Comparison of ENCODE assay signal across 31 cellular contexts in genomic region chr11:92687724-92688123, GRCh38.
"Had no signal": no experiment of that assay in that cellular context is flagged by ENCODE, and none has a peak within 500 bp of the region (broad histone marks: within the 10 kb centered on the region; RNA-seq: fewer than 3 reads in every experiment).

No MANE protein-coding gene starts in this region.

- H3K27me3 Mint-ChIP-seq: activated CD4-positive, alpha-beta memory T cell treated with anti-CD3 and anti-CD28 coated beads for 36 hours; activated CD4-positive, alpha-beta T cell treated with anti-CD3 and anti-CD28 coated beads, Interleukin-2, amount 10 ng/mL, durations not matched to agents 24 days and 14 days; activated naive CD4-positive, alpha-beta T cell treated with anti-CD3 and anti-CD28 coated beads, Interleukin-2, amount 10 ng/mL, durations not matched to agents 7 days and 5 days; activated naive CD8-positive, alpha-beta T cell treated with anti-CD3 and anti-CD28 coated beads, Interleukin-2, amount 10 ng/mL, durations not matched to agents 7 days and 5 days; stimulated activated naive B cell treated with anti-CD40 and anti-IgM and Interleukin-4, amounts not matched to agents 10 μg/mL and 1 μg/mL and 100 μg/mL, for 72 hours had no signal

- H3K27me3 ChIP-seq: ascending aorta, heart right ventricle, neural progenitor cell, stomach, thyroid gland, upper lobe of right lung had no signal

- H3K36me3 Mint-ChIP-seq: activated CD4-positive, alpha-beta memory T cell treated with anti-CD3 and anti-CD28 coated beads for 36 hours; activated naive CD4-positive, alpha-beta T cell treated with anti-CD3 and anti-CD28 coated beads, Interleukin-2, amount 10 ng/mL, durations not matched to agents 7 days and 5 days; activated naive CD8-positive, alpha-beta T cell treated with anti-CD3 and anti-CD28 coated beads, Interleukin-2, amount 10 ng/mL, durations not matched to agents 7 days and 5 days; brain; natural killer cell; stimulated activated naive B cell treated with anti-CD40 and anti-IgM and Interleukin-4, amounts not matched to agents 10 μg/mL and 1 μg/mL and 100 μg/mL, for 72 hours had no signal

- H3K4me3 Mint-ChIP-seq: activated CD4-positive, alpha-beta memory T cell treated with anti-CD3 and anti-CD28 coated beads for 36 hours; activated CD4-positive, alpha-beta T cell treated with anti-CD3 and anti-CD28 coated beads, Interleukin-2, amount 10 ng/mL, durations not matched to agents 24 days and 14 days; activated naive CD4-positive, alpha-beta T cell treated with anti-CD3 and anti-CD28 coated beads, Interleukin-2, amount 10 ng/mL, durations not matched to agents 7 days and 5 days; activated naive CD8-positive, alpha-beta T cell treated with anti-CD3 and anti-CD28 coated beads, Interleukin-2, amount 10 ng/mL, durations not matched to agents 7 days and 5 days; activated T-helper 1 cell treated with anti-CD3 and anti-CD28 coated beads, Interleukin-12 subunit alpha, Interleukin-12 subunit beta, Interleukin-2, Interleukin-4 antibody, amounts not matched to agents 30 ng/mL and 10 ng/mL and 1 ng/mL, durations not matched to agents 14 hours and 24 hours and 36 hours; brain; natural killer cell; neural progenitor cell; stimulated activated naive B cell treated with anti-CD40 and anti-IgM and Interleukin-4, amounts not matched to agents 10 μg/mL and 1 μg/mL and 100 μg/mL, for 72 hours; T-helper 1 cell treated with Interleukin-12 subunit alpha and Interleukin-12 subunit beta and Interleukin-4 antibody, amounts not matched to agents 30 μg/mL and 1 μg/mL, for 36 hours had no signal

- H3K9ac ChIP-seq: neural progenitor cell had no signal

- ATAC-seq: esophagus mucosa; heart right ventricle; left cardiac atrium; left ventricle myocardium superior; natural killer cell; right cardiac atrium; stimulated activated naive B cell treated with anti-CD40 and anti-IgM and Interleukin-4, amounts not matched to agents 10 μg/mL and 1 μg/mL and 100 μg/mL, for 72 hours; upper lobe of right lung had no signal

- H3K27ac Mint-ChIP-seq: activated CD4-positive, alpha-beta memory T cell treated with anti-CD3 and anti-CD28 coated beads for 36 hours; activated CD4-positive, alpha-beta T cell treated with anti-CD3 and anti-CD28 coated beads, Interleukin-2, amount 10 ng/mL, durations not matched to agents 24 days and 14 days; activated naive CD4-positive, alpha-beta T cell treated with anti-CD3 and anti-CD28 coated beads, Interleukin-2, amount 10 ng/mL, durations not matched to agents 7 days and 5 days; activated naive CD8-positive, alpha-beta T cell treated with anti-CD3 and anti-CD28 coated beads, Interleukin-2, amount 10 ng/mL, durations not matched to agents 7 days and 5 days; activated T-helper 1 cell treated with anti-CD3 and anti-CD28 coated beads, Interleukin-12 subunit alpha, Interleukin-12 subunit beta, Interleukin-2, Interleukin-4 antibody, amounts not matched to agents 30 ng/mL and 10 ng/mL and 1 ng/mL, durations not matched to agents 14 hours and 24 hours and 36 hours; natural killer cell; neural progenitor cell; stimulated activated naive B cell treated with anti-CD40 and anti-IgM and Interleukin-4, amounts not matched to agents 10 μg/mL and 1 μg/mL and 100 μg/mL, for 72 hours; T-helper 1 cell treated with Interleukin-12 subunit alpha and Interleukin-12 subunit beta and Interleukin-4 antibody, amounts not matched to agents 30 μg/mL and 1 μg/mL, for 36 hours had no signal

- H3K4me3 ChIP-seq: ascending aorta, heart right ventricle, neural progenitor cell, stomach, thyroid gland, upper lobe of right lung had no signal

- H3K9me3 Mint-ChIP-seq: activated CD4-positive, alpha-beta memory T cell treated with anti-CD3 and anti-CD28 coated beads for 36 hours; activated CD4-positive, alpha-beta T cell treated with anti-CD3 and anti-CD28 coated beads, Interleukin-2, amount 10 ng/mL, durations not matched to agents 24 days and 14 days; activated naive CD4-positive, alpha-beta T cell treated with anti-CD3 and anti-CD28 coated beads, Interleukin-2, amount 10 ng/mL, durations not matched to agents 7 days and 5 days; activated naive CD8-positive, alpha-beta T cell treated with anti-CD3 and anti-CD28 coated beads, Interleukin-2, amount 10 ng/mL, durations not matched to agents 7 days and 5 days; activated T-helper 1 cell treated with anti-CD3 and anti-CD28 coated beads, Interleukin-12 subunit alpha, Interleukin-12 subunit beta, Interleukin-2, Interleukin-4 antibody, amounts not matched to agents 30 ng/mL and 10 ng/mL and 1 ng/mL, durations not matched to agents 14 hours and 24 hours and 36 hours; brain; neural progenitor cell; stimulated activated naive B cell treated with anti-CD40 and anti-IgM and Interleukin-4, amounts not matched to agents 10 μg/mL and 1 μg/mL and 100 μg/mL, for 72 hours; T-helper 1 cell treated with Interleukin-12 subunit alpha and Interleukin-12 subunit beta and Interleukin-4 antibody, amounts not matched to agents 30 μg/mL and 1 μg/mL, for 36 hours had no signal

- H3K4me1 Mint-ChIP-seq: activated CD4-positive, alpha-beta T cell treated with anti-CD3 and anti-CD28 coated beads, Interleukin-2, amount 10 ng/mL, durations not matched to agents 24 days and 14 days; activated naive CD4-positive, alpha-beta T cell treated with anti-CD3 and anti-CD28 coated beads, Interleukin-2, amount 10 ng/mL, durations not matched to agents 7 days and 5 days; activated naive CD8-positive, alpha-beta T cell treated with anti-CD3 and anti-CD28 coated beads, Interleukin-2, amount 10 ng/mL, durations not matched to agents 7 days and 5 days; natural killer cell; stimulated activated naive B cell treated with anti-CD40 and anti-IgM and Interleukin-4, amounts not matched to agents 10 μg/mL and 1 μg/mL and 100 μg/mL, for 72 hours had no signal

- H3K4me1 ChIP-seq: ascending aorta, heart right ventricle, neural progenitor cell, stomach, thyroid gland, upper lobe of right lung had no signal

- H3K27ac ChIP-seq: ascending aorta, heart right ventricle, neural progenitor cell, stomach, thyroid gland, upper lobe of right lung had no signal

- H3K9me3 ChIP-seq: ascending aorta, heart right ventricle, stomach, thyroid gland, upper lobe of right lung had no signal

- H3K36me3 ChIP-seq: ascending aorta, heart right ventricle, neural progenitor cell, stomach, thyroid gland, upper lobe of right lung had no signal

- FAIRE-seq: endothelial cell of umbilical vein, islet of Langerhans had no signal

- DNase-seq: activated CD4-positive, alpha-beta memory T cell treated with anti-CD3 and anti-CD28 coated beads for 36 hours; activated CD4-positive, alpha-beta T cell treated with anti-CD3 and anti-CD28 coated beads, Interleukin-2, amount 10 ng/mL, durations not matched to agents 24 days and 14 days; activated CD4-positive, CD25-positive, alpha-beta regulatory T cell treated with anti-CD3 and anti-CD28 coated beads, Interleukin-2, amount 50 U/mL, for 72 hours; activated CD8-positive, alpha-beta memory T cell treated with anti-CD3 and anti-CD28 coated beads, Interleukin-2, amount 50 U/mL, for 4 hours; activated effector memory CD4-positive, alpha-beta T cell treated with anti-CD3 and anti-CD28 coated beads, Interleukin-2, amount 50 U/mL, for 16 hours; activated naive CD4-positive, alpha-beta T cell treated with anti-CD3 and anti-CD28 coated beads, Interleukin-2, amount 10 ng/mL, durations not matched to agents 7 days and 5 days; activated naive CD8-positive, alpha-beta T cell treated with anti-CD3 and anti-CD28 coated beads, Interleukin-2, amount 10 ng/mL, durations not matched to agents 7 days and 5 days; activated T-cell treated with anti-CD3 and anti-CD28 coated beads, Interleukin-2, amount 50 U/mL, for 1 hour; foreskin melanocyte; heart right ventricle; left cardiac atrium; left ventricle myocardium superior; midbrain; natural killer cell; occipital lobe; right cardiac atrium; stimulated activated CD4-positive, alpha-beta T cell treated with anti-CD3 and anti-CD28 coated beads, Interleukin-15, amount 100 ng/mL, for 24 hours; stimulated activated CD4-positive, alpha-beta T cell treated with anti-CD3 and anti-CD28 coated beads, Interleukin-2, amount 100 ng/mL, for 24 hours; stimulated activated naive B cell treated with anti-CD40 and anti-IgM and Interleukin-4, amounts not matched to agents 10 μg/mL and 1 μg/mL and 100 μg/mL, for 72 hours; stomach; T-helper 9 cell; thyroid gland; upper lobe of right lung had no signal

- H2AFZ ChIP-seq: neural progenitor cell had no signal

- H3K4me2 ChIP-seq: neural progenitor cell had no signal
